Comparison of ENCODE assay signal across 8 cellular contexts in the genomic region with DNA sequence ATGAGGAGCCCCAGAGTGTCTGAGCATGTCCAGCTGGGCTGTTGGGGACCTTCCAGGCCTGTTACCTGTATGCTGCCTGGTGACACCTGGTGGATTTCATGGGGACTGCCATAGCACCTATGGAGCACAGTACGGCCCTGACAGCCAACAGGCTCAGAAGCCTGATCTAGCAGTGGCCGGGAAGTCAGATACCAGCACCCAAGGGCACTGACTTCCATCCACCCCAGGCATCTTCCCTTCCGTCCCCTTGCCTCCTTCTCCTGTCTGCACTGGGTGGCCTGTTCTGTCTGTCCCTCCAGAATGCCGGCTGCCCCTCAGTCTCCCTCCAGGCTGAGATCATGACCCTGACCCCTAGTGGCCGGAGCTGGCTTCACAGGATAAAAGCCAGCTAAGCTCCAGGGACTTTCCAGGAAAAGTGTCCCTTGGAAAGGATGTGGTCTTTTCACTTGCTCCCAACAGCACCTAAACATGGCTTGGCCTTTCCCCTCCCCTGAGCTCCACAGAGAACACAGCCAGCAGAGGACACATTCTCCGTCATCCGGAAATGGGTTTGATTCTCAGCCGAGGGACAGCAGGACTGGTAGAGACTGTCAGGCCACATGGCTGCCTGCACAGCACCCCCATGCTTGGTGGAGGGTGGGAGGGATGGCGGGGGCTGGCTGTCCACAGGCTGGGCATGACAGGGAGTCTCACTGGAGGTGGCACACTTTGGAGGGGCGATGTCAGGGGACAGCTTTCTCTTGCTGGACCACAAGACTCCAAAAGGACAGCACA. TPM values are rescaled to one million over a fixed set of nuclear protein-coding genes. Genes with fewer than 3 reads are reported as not detected.
DNase-seq lines count a peak whose midpoint lies in the region; ATAC-seq and TF ChIP-seq lines count a peak whose summit lies in the region.

No MANE protein-coding gene starts in this region.

- intact Hi-C loops in right lobe of liver (cut with DNase I): no loop called here

- no peaks in the 10 kb centered on the region for H3K27me3 ChIP-seq in right lobe of liver

- H3K4me3 ChIP-seq in right lobe of liver: peak overlapping the region in 2 of 3 donors; percentile 31 to 47

- H3K36me3 Mint-ChIP-seq in central memory CD8-positive, alpha-beta T cell (ENCODE audit: insufficient read depth): peaks cover 14% of the 10 kb centered on the region

- peaks cover 0 to 12% (median 2%) of the 10 kb centered on the region in 4 donors for H3K36me3 ChIP-seq in right lobe of liver

- H3K4me3 Mint-ChIP-seq in central memory CD8-positive, alpha-beta T cell: peak overlapping the region; percentile 9

- H3K27ac Mint-ChIP-seq in central memory CD8-positive, alpha-beta T cell (ENCODE audit: low read depth): peak overlapping the region; percentile 43

- no peak overlapping the region for H3K27ac ChIP-seq in right lobe of liver

- H3K9me3 ChIP-seq in right lobe of liver: no peaks in the 10 kb centered on the region

- no peaks in the 10 kb centered on the region for H3K27me3 Mint-ChIP-seq in central memory CD8-positive, alpha-beta T cell

- DNase-seq in T-helper 2 cell (peak; percentile 33 to 78 (median 58)), right lobe of liver (peak; percentile 71 to 82 (median 79)), NCI-H1048 (lab: John Stamatoyannopoulos, UW) (no peak), NCI-H1092 (lab: John Stamatoyannopoulos, UW) (no peak)
- peak; percentile 52 to 62 for DNase-seq in central memory CD8-positive, alpha-beta T cell (ENCODE audit: low spot score in 2 of 2)
- peak; percentile 38 to 49 for DNase-seq in stimulated activated CD8-positive, alpha-beta memory T cell treated with anti-CD3 and anti-CD28 coated beads, Interleukin-15, amount 100 ng/mL, for 48 hours (ENCODE audit: low read depth in 2 of 2)

- 15% methylated on average over 7 of the region's 10 CpGs for WGBS in right lobe of liver (ENCODE audit: insufficient coverage, low coverage, low lambda C conversion rate, missing lambda C conversion rate)

- H3K4me1 ChIP-seq in right lobe of liver: no peaks in the 10 kb centered on the region

- TF ChIP-seq POLR2A in right lobe of liver (IDR thresholded peaks at IDR 0.05): no peak

- no peaks in the 10 kb centered on the region for H3K9me3 Mint-ChIP-seq in central memory CD8-positive, alpha-beta T cell

- ATAC-seq in GM18511 (IDR thresholded peaks at IDR 0.05; ENCODE audit: unreplicated experiment) (peak; percentile 94), HG03045 (IDR thresholded peaks at IDR 0.05; ENCODE audit: unreplicated experiment) (peak; percentile 89), right lobe of liver (peak; percentile 96 to 99 (median 97))
- peak; percentile 85 for ATAC-seq in central memory CD8-positive, alpha-beta T cell (replicated peaks; ENCODE audit: extremely low read depth, poor library complexity, severe bottlenecking)

- peak; percentile 78 to 89 (median 84) for TF ChIP-seq CTCF in right lobe of liver (IDR thresholded peaks at IDR 0.05)

- H3K4me1 Mint-ChIP-seq in central memory CD8-positive, alpha-beta T cell: no peaks in the 10 kb centered on the region

RNA-seq across cellular contexts. Expression of gene RPS17, which starts 9.5 kb away (rescaled TPM):
- 100 to 1,000 TPM; 503 to 807 (median 550) TPM for total RNA-seq in right lobe of liver

Comparison
In these comparisons a context has a peak if more than half of its experiments do, and no peak if none do; other contexts are left out.
1. DNase-seq: peak in T-helper 2 cell (5 of 5), central memory CD8-positive, alpha-beta T cell (2 of 2), right lobe of liver (3 of 3) and stimulated activated CD8-positive, alpha-beta memory T cell treated with anti-CD3 and anti-CD28 coated beads, Interleukin-15, amount 100 ng/mL, for 48 hours (2 of 2); none in NCI-H1048 (single experiment) and NCI-H1092 (single experiment).
2. Peak in every context shown above with its lines, with median percentiles within 50 percentile points of each other: ATAC-seq.